22 cellular contexts compared by ENCODE assay signal in genomic region chr2:125330133-125330532, GRCh38.
DNase-seq lines count a peak whose midpoint lies in the region; ATAC-seq, FAIRE-seq and TF ChIP-seq lines count a peak whose summit lies in the region.
"Had no signal": no experiment of that assay in that cellular context is flagged by ENCODE, and none has a peak within 500 bp of the region (broad histone marks: within the 10 kb centered on the region; RNA-seq: fewer than 3 reads in every experiment).

No MANE protein-coding gene starts in this region.

- H3K4me1 ChIP-seq in GM12878 (ENCODE audit: control insufficient read depth, insufficient read depth, low read length) = no peaks in the 10 kb centered on the region; the same call in 1 of the 2 replicates
- no peaks in the 10 kb centered on the region for H3K4me1 ChIP-seq in Caco-2
- H3K4me1 ChIP-seq: colonic mucosa had no signal

- in situ Hi-C loops in GM12878 (cut with MboI) = no loop called here

- peak; percentile 64 for FAIRE-seq in GM12878 (lab: Jason Lieb, UNC)
- FAIRE-seq: endothelial cell of umbilical vein, GM12892 had no signal

- ATAC-seq in GM19023 (IDR thresholded peaks at IDR 0.05; ENCODE audit: unreplicated experiment) (peak; percentile 73), GM21529 (IDR thresholded peaks at IDR 0.05; ENCODE audit: unreplicated experiment) (peak; percentile 73), HG03045 (IDR thresholded peaks at IDR 0.05; ENCODE audit: unreplicated experiment) (peak; percentile 65), GM12878 (peak; percentile 87), GM21737 (IDR thresholded peaks at IDR 0.05; ENCODE audit: unreplicated experiment) (no peak)
- ATAC-seq: activated naive CD4-positive, alpha-beta T cell treated with anti-CD3 and anti-CD28 coated beads, Interleukin-2, amount 50 U/mL, for 72 hours; activated T-cell treated with anti-CD3 and anti-CD28 coated beads, Interleukin-2, amount 50 U/mL, for 4 hours had no signal

- no peak overlapping the region for H3K27ac Mint-ChIP-seq in Caco-2 (ENCODE audit: unreplicated experiment)
- H3K27ac Mint-ChIP-seq: activated CD4-positive, alpha-beta memory T cell treated with anti-CD3 and anti-CD28 coated beads for 36 hours; activated naive CD4-positive, alpha-beta T cell treated with anti-CD3 and anti-CD28 coated beads, Interleukin-2, amount 50 U/mL, for 72 hours; B cell; stimulated activated naive CD8-positive, alpha-beta T cell treated with anti-CD3 and anti-CD28 coated beads, Interleukin-15, Interleukin-2, amounts not matched to agents 100 ng/mL and 50 ng/mL, for 24 hours; type B pancreatic cell had no signal

- H3K36me3 Mint-ChIP-seq in Caco-2 (ENCODE audit: insufficient read depth, unreplicated experiment) = no peaks in the 10 kb centered on the region
- H3K36me3 Mint-ChIP-seq: activated CD4-positive, alpha-beta memory T cell treated with anti-CD3 and anti-CD28 coated beads for 36 hours; activated naive CD4-positive, alpha-beta T cell treated with anti-CD3 and anti-CD28 coated beads, Interleukin-2, amount 50 U/mL, for 72 hours; type B pancreatic cell had no signal

- TF ChIP-seq EP300 in GM12878 (IDR thresholded peaks at IDR 0.05; ENCODE audit: borderline replicate concordance in 1 of 2, control insufficient read depth in 1 of 2, low read depth in 2 of 2, low read length in 2 of 2) = peak in 1 of 2 experiments; percentile 14; a peak in 1 of 4 replicates

- H3K9ac ChIP-seq in GM12878 (ENCODE audit: control insufficient read depth, insufficient read depth, low read length) = no peak overlapping the region

- H3K79me2 ChIP-seq in GM12878 (ENCODE audit: control insufficient read depth, insufficient read depth, low read length) = no peaks in the 10 kb centered on the region

- no peaks in the 10 kb centered on the region for H4K20me1 ChIP-seq in GM12878 (ENCODE audit: control insufficient read depth, insufficient read depth)

- POLR2A ChIA-PET in GM12878 (lab: Charles Lee) = no interaction called here
- POLR2A ChIA-PET in Caco-2 (lab: Charles Lee) = no interaction called here

- no peaks in the 10 kb centered on the region for H3K9me3 Mint-ChIP-seq in Caco-2 (ENCODE audit: unreplicated experiment)
- H3K9me3 Mint-ChIP-seq: activated T-cell treated with anti-CD3 and anti-CD28 coated beads, Interleukin-2, amount 50 U/mL, for 4 hours; stimulated activated naive CD8-positive, alpha-beta T cell treated with anti-CD3 and anti-CD28 coated beads, Interleukin-15, Interleukin-2, amounts not matched to agents 100 ng/mL and 50 ng/mL, for 24 hours; type B pancreatic cell had no signal

- H3K4me3 ChIP-seq in GM12878 = no peak overlapping the region
- H3K4me3 ChIP-seq in Caco-2 (ENCODE audit: low read depth, low read length) = no peak overlapping the region
- H3K4me3 ChIP-seq: colonic mucosa had no signal

- TF ChIP-seq RAD21 in GM12878 (IDR thresholded peaks at IDR 0.05; ENCODE audit: insufficient read depth, low read depth, low read length) = no peak

- SMC1A ChIA-PET in GM12878 (lab: Charles Lee; ENCODE audit: uncharacterized antibody, unreplicated experiment) = interaction anchor here (0.9 kb wide), 1 partner anchor 68 kb away, joined by 5 read pairs; no protein-coding TSS in a partner anchor

- no peak overlapping the region for H3K4me3 Mint-ChIP-seq in Caco-2 (ENCODE audit: unreplicated experiment)
- H3K4me3 Mint-ChIP-seq: activated CD4-positive, alpha-beta memory T cell treated with anti-CD3 and anti-CD28 coated beads for 36 hours; activated T-cell treated with anti-CD3 and anti-CD28 coated beads, Interleukin-2, amount 50 U/mL, for 4 hours; B cell; stimulated activated naive CD8-positive, alpha-beta T cell treated with anti-CD3 and anti-CD28 coated beads, Interleukin-15, Interleukin-2, amounts not matched to agents 100 ng/mL and 50 ng/mL, for 24 hours; type B pancreatic cell had no signal

- no peaks in the 10 kb centered on the region for H3K36me3 ChIP-seq in GM12878 (ENCODE audit: control insufficient read depth in 2 of 2, insufficient read depth in 2 of 2, low read length in 1 of 2)
- no peaks in the 10 kb centered on the region for H3K36me3 ChIP-seq in Caco-2 (ENCODE audit: control insufficient read depth, insufficient read depth, low read length)
- H3K36me3 ChIP-seq: colonic mucosa, neutrophil, WERI-Rb-1 had no signal

- H3K27me3 Mint-ChIP-seq in Caco-2 (ENCODE audit: insufficient read depth, unreplicated experiment) = no peaks in the 10 kb centered on the region
- H3K27me3 Mint-ChIP-seq: activated CD4-positive, alpha-beta memory T cell treated with anti-CD3 and anti-CD28 coated beads for 36 hours; B cell; stimulated activated naive CD8-positive, alpha-beta T cell treated with anti-CD3 and anti-CD28 coated beads, Interleukin-15, Interleukin-2, amounts not matched to agents 100 ng/mL and 50 ng/mL, for 24 hours; type B pancreatic cell had no signal

- TF ChIP-seq CTCF in GM12878 (IDR thresholded peaks at IDR 0.05 in 2 of 3, conservative IDR thresholded peaks at IDR 0.05 in 1 of 3; ENCODE audit: control insufficient read depth in 2 of 3, extremely low read depth in 1 of 3, insufficient read depth in 1 of 3, low read depth in 3 of 3, low read length in 3 of 3) (no peak), Caco-2 (IDR thresholded peaks at IDR 0.05; ENCODE audit: insufficient read depth in 1 of 2, low read depth in 1 of 2, low read length in 1 of 2, severe bottlenecking in 1 of 2, unreplicated experiment in 1 of 2) (no peak)

- intact Hi-C loops in GM12878 (cut with micrococcal nuclease; ENCODE audit: unreplicated experiment) = no loop called here
- intact Hi-C loops in Caco-2 (cut with micrococcal nuclease; ENCODE audit: unreplicated experiment) = no loop called here

- no peak overlapping the region for H3K4me2 ChIP-seq in GM12878 (ENCODE audit: control insufficient read depth, insufficient read depth)

- CTCF ChIA-PET in GM12878 (lab: Yijun Ruan, JAX) (interaction anchor here (0.5 kb wide), 1 partner anchor 228 kb away, joined by 3 read pairs; no protein-coding TSS in a partner anchor), Caco-2 (lab: Charles Lee) (no interaction called here)

- TF ChIP-seq POLR2A in GM12878 (IDR thresholded peaks at IDR 0.05; ENCODE audit: low read depth, low read length) = no peak

- H3K9me3 ChIP-seq in GM12878 (replicated peaks; ENCODE audit: control insufficient read depth, insufficient read depth, low read length) = no peaks in the 10 kb centered on the region; the same call in 1 of the 3 replicates
- H3K9me3 ChIP-seq in Caco-2 = no peaks in the 10 kb centered on the region
- H3K9me3 ChIP-seq: colonic mucosa, neutrophil had no signal

- H3K27ac ChIP-seq in GM12878 (ENCODE audit: control insufficient read depth, insufficient read depth) = peak overlapping the region; percentile 6; the same call in 1 of the 2 replicates
- H3K27ac ChIP-seq: colonic mucosa, neutrophil, WERI-Rb-1 had no signal

- H3K27me3 ChIP-seq in GM12878 (replicated peaks in 1 of 2; ENCODE audit: control insufficient read depth in 2 of 2, insufficient read depth in 2 of 2, low read length in 1 of 2) (no peaks in the 10 kb centered on the region), Caco-2 (replicated peaks; ENCODE audit: control insufficient read depth, insufficient read depth, low read length) (no peaks in the 10 kb centered on the region)
- H3K27me3 ChIP-seq: colonic mucosa, neutrophil had no signal

- DNase-seq in GM12878 (ENCODE audit: low read depth, low spot score) = peak; percentile 21
- no peak for DNase-seq in AML-193 (lab: John Stamatoyannopoulos, UW)
- no peak for DNase-seq in Caco-2
- no peak for DNase-seq in NAMALWA (ENCODE audit: low spot score)
- DNase-seq: activated CD4-positive, alpha-beta memory T cell treated with anti-CD3 and anti-CD28 coated beads for 36 hours; activated T-cell treated with anti-CD3 and anti-CD28 coated beads, Interleukin-2, amount 50 U/mL, for 4 hours; colonic mucosa; MV-4-11; NCI-H526 treated with DMSO at 0.1 percent for 48 hours; SHP77 treated with DMSO at 0.1 percent for 48 hours; WERI-Rb-1 had no signal

- H2AFZ ChIP-seq in GM12878 (ENCODE audit: control insufficient read depth, low read depth, low read length) = no peak overlapping the region

- H3K4me1 Mint-ChIP-seq in Caco-2 (ENCODE audit: low read depth, unreplicated experiment) = no peaks in the 10 kb centered on the region
- H3K4me1 Mint-ChIP-seq: B cell had no signal

- BruUV-seq in GM12878 (replicated peaks; lab: Mats Ljungman, UMichigan) (no TSS peak), Caco-2 (replicated peaks; lab: Mats Ljungman, UMichigan) (no TSS peak)

- RAD21 ChIA-PET in GM12878 (lab: Charles Lee; ENCODE audit: unreplicated experiment) = interaction anchor here (1.0 kb wide), 1 partner anchor 68 kb away, joined by 4 read pairs; no protein-coding TSS in a partner anchor

TF ChIP-seq in GM12878, 131 proteins besides CTCF, POLR2A, EP300 and RAD21 (continues in another document):
- no peak for TF ChIP-seq PML (IDR thresholded peaks at IDR 0.05; ENCODE audit: low read length)
- TF ChIP-seq ATF2 (IDR thresholded peaks at IDR 0.05; ENCODE audit: low read length) = no peak
- no peak for TF ChIP-seq CREB1 (IDR thresholded peaks at IDR 0.05; ENCODE audit: low read depth)
- no peak for TF ChIP-seq NKRF (conservative IDR thresholded peaks at IDR 0.05)
- peak; percentile 37; the same call in 1 of the 2 replicates for TF ChIP-seq ZBED1 (IDR thresholded peaks at IDR 0.05; ENCODE audit: borderline replicate concordance)
